In genomic region chr6:157838718-157839430, GRCh38 we compare ENCODE assay signal across 32 cellular contexts. TPM values are rescaled to one million over a fixed set of nuclear protein-coding genes. Genes with fewer than 3 reads are reported as not detected.
A peak's percentile ranks its signal among the peaks of the same experiment; 100 is the strongest.
DNase-seq lines count a peak whose midpoint lies in the region; ATAC-seq and TF ChIP-seq lines count a peak whose summit lies in the region.
"Had no signal": no experiment of that assay in that cellular context is flagged by ENCODE, and none has a peak within 500 bp of the region (broad histone marks: within the 10 kb centered on the region; RNA-seq: fewer than 3 reads in every experiment).

No MANE protein-coding gene starts in this region.

- peak; percentile 66 for DNase-seq in DMS79 treated with DMSO at 0.1 percent for 48 hours (lab: John Stamatoyannopoulos, UW)
- no peak for DNase-seq in DMS79 (lab: John Stamatoyannopoulos, UW)
- DNase-seq in IMR-90, result no peak
- DNase-seq in chondrocyte (ENCODE audit: low spot score), result no peak
- no peak for DNase-seq in osteoblast (ENCODE audit: insufficient read length, low spot score, missing footprints)
- DNase-seq in nucleus accumbens (lab: John Stamatoyannopoulos, UW), result no peak
- DNase-seq in activated CD8-positive, alpha-beta memory T cell treated with anti-CD3 and anti-CD28 coated beads for 24 hours, result no peak
- no peak for DNase-seq in CD4-positive, alpha-beta memory T cell
- DNase-seq: activated CD4-positive, alpha-beta T cell treated with anti-CD3 and anti-CD28 coated beads for 4 hours; activated effector memory CD4-positive, alpha-beta T cell treated with anti-CD3 and anti-CD28 coated beads, Interleukin-2, amount 50 U/mL, for 16 hours; activated naive CD8-positive, alpha-beta T cell treated with anti-CD3 and anti-CD28 coated beads for 36 hours; aorta; DND-41; endodermal cell; esophagus squamous epithelium; gastrocnemius medialis; mucosa of descending colon; MV-4-11; natural killer cell; NCI-H1436; SJCRH30; stimulated activated CD4-positive, alpha-beta T cell treated with anti-CD3 and anti-CD28 coated beads, Interleukin-15, amount 100 ng/mL, for 24 hours; stimulated activated CD4-positive, alpha-beta T cell treated with anti-CD3 and anti-CD28 coated beads, Interleukin-4, amount 100 ng/mL, for 4 hours; substantia nigra; T1000 had no signal

- BruUV-seq in IMR-90 (replicated peaks; lab: Mats Ljungman, UMichigan), result no TSS peak

- no peak overlapping the region for H2AFZ ChIP-seq in IMR-90 (replicated peaks; ENCODE audit: low read length, poor library complexity)
- no peak overlapping the region for H2AFZ ChIP-seq in osteoblast (ENCODE audit: low read length)

- H4K5ac ChIP-seq in IMR-90 (ENCODE audit: low read depth, low read length), result no peak overlapping the region

- no peak overlapping the region for H4K8ac ChIP-seq in IMR-90 (ENCODE audit: low read depth in 2 of 2, low read length in 2 of 2)

- peaks cover 26 to 82% of the 10 kb centered on the region in 2 experiments for H3K79me1 ChIP-seq in IMR-90 (ENCODE audit: low read depth in 1 of 2, low read length in 2 of 2)

- H3K4me3 Mint-ChIP-seq in chondrocyte (ENCODE audit: unreplicated experiment), result no peak overlapping the region
- H3K4me3 Mint-ChIP-seq in CD4-positive, alpha-beta memory T cell, result no peak overlapping the region
- H3K4me3 Mint-ChIP-seq: activated naive CD8-positive, alpha-beta T cell treated with anti-CD3 and anti-CD28 coated beads for 36 hours; CD14-positive monocyte; central memory CD8-positive, alpha-beta T cell; dendritic cell treated with granulocyte-macrophage colony-stimulating factor and Interleukin-4, amounts not matched to agents 40 ng/mL and 50 ng/mL, for 4 days; endodermal cell; natural killer cell; type B pancreatic cell had no signal

- no peak overlapping the region for H3K56ac ChIP-seq in IMR-90 (ENCODE audit: extremely low read depth, insufficient read depth, low read length)

- peak overlapping the region; percentile 36 for H3K27ac Mint-ChIP-seq in chondrocyte (ENCODE audit: unreplicated experiment)
- peak overlapping the region in 1 of 7 donors; percentile 3 for H3K27ac Mint-ChIP-seq in CD4-positive, alpha-beta memory T cell
- H3K27ac Mint-ChIP-seq: dendritic cell treated with granulocyte-macrophage colony-stimulating factor and Interleukin-4, amounts not matched to agents 40 ng/mL and 50 ng/mL, for 4 days; natural killer cell had no signal

- no peak overlapping the region for H3K14ac ChIP-seq in IMR-90 (replicated peaks; ENCODE audit: low read depth, low read length)

- dilution Hi-C loops in IMR-90 (cut with HindIII; ENCODE audit: low sequenced_read_pairs, unreplicated experiment), result no loop called here

- no peak for TF ChIP-seq POLR2A in IMR-90 (IDR thresholded peaks at IDR 0.05; ENCODE audit: low read depth, low read length)

- peaks cover 72% of the 10 kb centered on the region for H4K20me1 ChIP-seq in IMR-90 (ENCODE audit: insufficient read depth, low read length)
- H4K20me1 ChIP-seq in osteoblast (ENCODE audit: insufficient read depth, low read length), result peaks cover 60% of the 10 kb centered on the region

- no peak overlapping the region for H3K9ac ChIP-seq in IMR-90 (ENCODE audit: low read depth, low read length)

- ATAC-seq in IMR-90 (ENCODE audit: low read depth), result no peak
- ATAC-seq: gastrocnemius medialis, mucosa of descending colon, natural killer cell had no signal

- H3K23ac ChIP-seq in IMR-90 (ENCODE audit: low read depth, low read length), result peak overlapping the region; percentile 71; the same call in 1 of the 2 replicates

- no peak overlapping the region for H2BK120ac ChIP-seq in IMR-90 (ENCODE audit: low read depth, low read length)

- no peak overlapping the region for H4K91ac ChIP-seq in IMR-90 (ENCODE audit: insufficient read depth, low read depth, low read length)

- H2BK20ac ChIP-seq in IMR-90 (ENCODE audit: low read depth, low read length), result no peak overlapping the region

- H3K36me3 ChIP-seq in IMR-90 (ENCODE audit: control insufficient read depth, insufficient read depth, low read length) (no peaks in the 10 kb centered on the region), osteoblast (ENCODE audit: insufficient read depth, low read length) (no peaks in the 10 kb centered on the region)
- no peaks in the 10 kb centered on the region for H3K36me3 ChIP-seq in CD4-positive, alpha-beta memory T cell (ENCODE audit: insufficient read depth, low read length)
- H3K36me3 ChIP-seq: esophagus squamous epithelium, gastrocnemius medialis had no signal

- H3K27me3 Mint-ChIP-seq in chondrocyte (ENCODE audit: low read depth), result no peaks in the 10 kb centered on the region
- H3K27me3 Mint-ChIP-seq in CD4-positive, alpha-beta memory T cell, result no peaks in the 10 kb centered on the region
- H3K27me3 Mint-ChIP-seq: activated naive CD8-positive, alpha-beta T cell treated with anti-CD3 and anti-CD28 coated beads for 36 hours; dendritic cell treated with granulocyte-macrophage colony-stimulating factor and Interleukin-4, amounts not matched to agents 40 ng/mL and 50 ng/mL, for 4 days; type B pancreatic cell had no signal

- intact Hi-C loops in IMR-90 (cut with micrococcal nuclease), result no loop called here
- intact Hi-C loops in CD4-positive, alpha-beta memory T cell (cut with micrococcal nuclease), result no loop called here

- H3K4me2 ChIP-seq in IMR-90 (ENCODE audit: low read depth, low read length) (peak overlapping the region; percentile 27; the same call in 1 of the 2 replicates), osteoblast (ENCODE audit: insufficient read depth, low read length) (peak overlapping the region; percentile 4)

- H2AK5ac ChIP-seq in IMR-90 (ENCODE audit: low read depth, low read length), result no peak overlapping the region

- no peak overlapping the region for H2BK15ac ChIP-seq in IMR-90 (ENCODE audit: low read depth, low read length)

- H3K4me1 Mint-ChIP-seq in chondrocyte (ENCODE audit: low read depth), result peaks cover 51% of the 10 kb centered on the region
- H3K4me1 Mint-ChIP-seq in CD4-positive, alpha-beta memory T cell, result peaks cover 27 to 80% (median 50%) of the 10 kb centered on the region in 4 donors

- H3K18ac ChIP-seq in IMR-90 (ENCODE audit: low read depth, low read length), result no peak overlapping the region; the same call in 1 of the 2 replicates

- peaks cover 26% of the 10 kb centered on the region for H3K9me1 ChIP-seq in IMR-90 (ENCODE audit: insufficient read depth, low read length)

- H3K9me3 Mint-ChIP-seq in chondrocyte (ENCODE audit: low read depth), result no peaks in the 10 kb centered on the region
- H3K9me3 Mint-ChIP-seq in CD4-positive, alpha-beta memory T cell, result no peaks in the 10 kb centered on the region
- H3K9me3 Mint-ChIP-seq: central memory CD8-positive, alpha-beta T cell; natural killer cell had no signal

- no peak for TF ChIP-seq RAD21 in IMR-90 (IDR thresholded peaks at IDR 0.05; ENCODE audit: low read length)

- CTCF ChIA-PET in IMR-90 (lab: Yijun Ruan, JAX), result interaction anchor here (0.7 to 1.3 kb wide), 2 partner anchors 18 to 35 kb away, joined by 3 to 4 read pairs; no protein-coding TSS in a partner anchor
- CTCF ChIA-PET in CD4-positive, alpha-beta memory T cell (lab: Charles Lee; ENCODE audit: partially characterized antibody), result interaction anchor here (0.8 to 1.2 kb wide), 3 partner anchors 35 to 83 kb away, joined by 3 to 5 read pairs (median 3); no protein-coding TSS in a partner anchor

- in situ Hi-C loops in IMR-90 (cut with MboI; ENCODE audit: low sequenced_read_pairs), result no loop called here

- TF ChIP-seq CTCF in IMR-90 (conservative IDR thresholded peaks at IDR 0.05; ENCODE audit: low read depth, low read length) (no peak), chondrocyte (IDR thresholded peaks at IDR 0.05) (no peak), osteoblast (IDR thresholded peaks at IDR 0.05; ENCODE audit: extremely low read depth, low read depth, low read length) (no peak)

- H3K4me1 ChIP-seq in IMR-90 (ENCODE audit: control insufficient read depth, insufficient read depth, low read length) (peaks cover 15% of the 10 kb centered on the region), osteoblast (ENCODE audit: insufficient read depth, low read length) (peaks cover 37% of the 10 kb centered on the region)
- H3K4me1 ChIP-seq in CD4-positive, alpha-beta memory T cell (ENCODE audit: insufficient read depth, low read length), result peaks cover 15% of the 10 kb centered on the region

- POLR2A ChIA-PET in IMR-90 (lab: Charles Lee; ENCODE audit: unreplicated experiment), result no interaction called here
- POLR2A ChIA-PET in CD4-positive, alpha-beta memory T cell (lab: Charles Lee; ENCODE audit: partially characterized antibody), result no interaction called here

- no peak overlapping the region for H3K4ac ChIP-seq in IMR-90 (ENCODE audit: low read depth, low read length)

- H2BK5ac ChIP-seq in IMR-90 (ENCODE audit: low read depth, low read length, poor library complexity, severe bottlenecking), result peak overlapping the region; percentile 6

- H3K79me2 ChIP-seq in osteoblast (ENCODE audit: insufficient read depth, low read length), result peaks cover 100% of the 10 kb centered on the region

- no peaks in the 10 kb centered on the region for H3K9me3 ChIP-seq in IMR-90 (ENCODE audit: control insufficient read depth, insufficient read depth, low read length)
- no peaks in the 10 kb centered on the region for H3K9me3 ChIP-seq in osteoblast (ENCODE audit: low read depth, low read length)
- H3K9me3 ChIP-seq in CD4-positive, alpha-beta memory T cell (ENCODE audit: control insufficient read depth in 1 of 2, low read length in 2 of 2), result no peaks in the 10 kb centered on the region
- H3K9me3 ChIP-seq: esophagus squamous epithelium, gastrocnemius medialis, mucosa of descending colon, SJCRH30 had no signal

- no peak overlapping the region for H3K27ac ChIP-seq in IMR-90 (ENCODE audit: insufficient read depth, low read length)
- peak overlapping the region; percentile 56 for H3K27ac ChIP-seq in osteoblast (ENCODE audit: low read depth, low read length)
- H3K27ac ChIP-seq in CD4-positive, alpha-beta memory T cell (ENCODE audit: low read depth, low read length), result no peak overlapping the region
- H3K27ac ChIP-seq: 22Rv1, esophagus squamous epithelium, gastrocnemius medialis, SJCRH30, VCaP had no signal

- no peaks in the 10 kb centered on the region for H3K36me3 Mint-ChIP-seq in chondrocyte (ENCODE audit: low read depth)
- peaks cover 4 to 7% of the 10 kb centered on the region in 2 donors for H3K36me3 Mint-ChIP-seq in CD4-positive, alpha-beta memory T cell
- H3K36me3 Mint-ChIP-seq: natural killer cell had no signal

- H3K27me3 ChIP-seq in IMR-90 (ENCODE audit: control insufficient read depth, insufficient read depth, low read length), result no peaks in the 10 kb centered on the region
- no peaks in the 10 kb centered on the region for H3K27me3 ChIP-seq in osteoblast (ENCODE audit: insufficient read depth, low read length)
- no peaks in the 10 kb centered on the region for H3K27me3 ChIP-seq in CD4-positive, alpha-beta memory T cell (ENCODE audit: insufficient read depth, low read length)
- H3K27me3 ChIP-seq: esophagus squamous epithelium, gastrocnemius medialis, SJCRH30 had no signal

- WGBS in IMR-90 (ENCODE audit: extremely low coverage in 2 of 2, insufficient read length in 1 of 2), 2 experiments, result 100% methylated on average over 1 of the region's 5 CpGs; no CpG with 5 or more reads in 1 of the 2 experiments

- no peak overlapping the region for H3K4me3 ChIP-seq in IMR-90 (ENCODE audit: insufficient read depth, low read depth, low read length)
- H3K4me3 ChIP-seq in osteoblast (ENCODE audit: insufficient read depth, low read length), result no peak overlapping the region
- H3K4me3 ChIP-seq in CD4-positive, alpha-beta memory T cell (ENCODE audit: low read length in 2 of 2), result no peak overlapping the region
- H3K4me3 ChIP-seq: esophagus squamous epithelium, gastrocnemius medialis, lung, mucosa of descending colon, SJCRH30 had no signal

- H2AK9ac ChIP-seq in IMR-90 (replicated peaks; ENCODE audit: low read depth, low read length, poor library complexity), result no peak overlapping the region

RNA-seq across cellular contexts. Expression of gene SNX9, which starts 15.8 kb away (rescaled TPM):
- total RNA-seq in IMR-90 (2012; rRNA removed) (41.2 and 41.9 TPM in 2 replicates), chondrocyte (31.7 to 47.1 TPM (median 43.9 TPM) in 3 replicates), osteoblast (147 and 177 TPM in 2 replicates)
- polyA plus RNA-seq in IMR-90 (2012; rRNA removed), result 34.8 and 35.3 TPM in 2 replicates
- 18.7 and 20.5 TPM in 2 replicates for polyA plus RNA-seq in IMR-90 (2012; cell fraction: cytosol; rRNA removed)
- polyA plus RNA-seq in IMR-90 (2012; cell fraction: nucleus; rRNA removed; ENCODE audit: low replicate concordance), result 20.1 and 45.0 TPM in 2 replicates
- 10 to 100 TPM; 21.5 to 21.9 TPM for total RNA-seq in CD4-positive, alpha-beta memory T cell
- 10 to 100 TPM; 12.9 to 19.4 TPM for polyA plus RNA-seq in CD4-positive, alpha-beta memory T cell
